Comparison of ENCODE assay signal across 35 cellular contexts in the genomic region with DNA sequence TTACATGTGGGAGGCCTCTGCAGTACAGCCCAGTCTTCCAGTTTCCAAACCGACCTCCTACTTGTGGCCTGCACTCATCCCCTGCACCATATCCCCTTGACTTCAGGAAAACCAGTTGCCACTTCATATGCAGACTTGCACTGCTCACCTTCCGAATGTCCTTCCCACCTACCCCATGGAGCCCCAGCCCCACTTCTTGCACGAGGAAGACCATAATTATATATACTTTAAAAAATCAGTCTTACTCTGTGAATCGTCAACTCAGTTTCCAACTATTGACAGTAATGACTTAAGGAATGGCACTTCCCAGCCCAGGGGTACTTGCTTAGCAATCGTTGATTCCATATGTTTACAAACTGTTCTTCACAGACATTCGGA.
"Had no signal": no experiment of that assay in that cellular context is flagged by ENCODE, and none has a peak within 500 bp of the region (broad histone marks: within the 10 kb centered on the region; RNA-seq: fewer than 3 reads in every experiment).

No MANE protein-coding gene starts in this region.

- H3K4me1 ChIP-seq: ascending aorta had no signal

- H3K36me3 ChIP-seq: ascending aorta, cardiac muscle cell had no signal

- H3K27me3 Mint-ChIP-seq: activated B cell treated with CpG ODN at 0.5 μM for 24 hours; activated naive CD4-positive, alpha-beta T cell treated with anti-CD3 and anti-CD28 coated beads, Interleukin-2, amount 50 U/mL, for 24 hours; activated naive CD8-positive, alpha-beta T cell treated with anti-CD3 and anti-CD28 coated beads, Interleukin-2, amount 50 U/mL, for 24 hours; activated T-cell treated with anti-CD3 and anti-CD28 coated beads, Interleukin-2, amount 50 U/mL, for 24 hours had no signal

- H3K9me3 ChIP-seq: ascending aorta had no signal

- H3K9me3 Mint-ChIP-seq: activated B cell treated with CpG ODN at 0.5 μM for 24 hours; activated CD4-positive, alpha-beta memory T cell treated with anti-CD3 and anti-CD28 coated beads, Interleukin-2, amount 10 ng/mL, durations not matched to agents 7 days and 5 days; activated CD4-positive, alpha-beta T cell treated with anti-CD3 and anti-CD28 coated beads, Interleukin-2, amount 10 ng/mL, durations not matched to agents 7 days and 5 days; activated naive CD4-positive, alpha-beta T cell treated with anti-CD3 and anti-CD28 coated beads, Interleukin-2, amount 10 ng/mL, durations not matched to agents 7 days and 5 days; activated naive CD4-positive, alpha-beta T cell treated with anti-CD3 and anti-CD28 coated beads, Interleukin-2, amount 50 U/mL, for 24 hours; activated naive CD8-positive, alpha-beta T cell treated with anti-CD3 and anti-CD28 coated beads, Interleukin-2, amount 10 ng/mL, durations not matched to agents 7 days and 5 days; activated naive CD8-positive, alpha-beta T cell treated with anti-CD3 and anti-CD28 coated beads, Interleukin-2, amount 50 U/mL, for 24 hours; activated T-cell treated with anti-CD3 and anti-CD28 coated beads, Interleukin-2, amount 50 U/mL, for 24 hours; activated T-helper 2 cell treated with anti-CD3 and anti-CD28 coated beads, Interferon-gamma antibody, Interleukin-2, Interleukin-4, amounts not matched to agents 10 μg/mL and 5 μg/mL and 100 μg/mL, durations not matched to agents 14 hours and 24 hours and 36 hours; central memory CD8-positive, alpha-beta T cell; T-helper 1 cell treated with Interleukin-12 subunit alpha and Interleukin-12 subunit beta and Interleukin-4 antibody, amounts not matched to agents 30 μg/mL and 1 μg/mL, for 36 hours; T-helper 2 cell treated with Interferon-gamma antibody and Interleukin-4, amounts not matched to agents 5 μg/mL and 100 μg/mL, for 36 hours had no signal

- H3K27ac ChIP-seq: ascending aorta, cardiac muscle cell, VCaP had no signal

- H3K27ac Mint-ChIP-seq: activated B cell treated with CpG ODN at 0.5 μM for 24 hours; activated CD4-positive, alpha-beta memory T cell treated with anti-CD3 and anti-CD28 coated beads, Interleukin-2, amount 10 ng/mL, durations not matched to agents 7 days and 5 days; activated CD4-positive, alpha-beta T cell treated with anti-CD3 and anti-CD28 coated beads, Interleukin-2, amount 10 ng/mL, durations not matched to agents 7 days and 5 days; activated CD8-positive, alpha-beta memory T cell treated with anti-CD3 and anti-CD28 coated beads, Interleukin-2, amount 10 ng/mL, durations not matched to agents 7 days and 5 days; activated CD8-positive, alpha-beta T cell treated with anti-CD3 and anti-CD28 coated beads, Interleukin-2, amount 10 ng/mL, durations not matched to agents 7 days and 5 days; activated naive CD4-positive, alpha-beta T cell treated with anti-CD3 and anti-CD28 coated beads, Interleukin-2, amount 10 ng/mL, durations not matched to agents 7 days and 5 days; activated naive CD4-positive, alpha-beta T cell treated with anti-CD3 and anti-CD28 coated beads, Interleukin-2, amount 50 U/mL, for 24 hours; activated naive CD8-positive, alpha-beta T cell; activated naive CD8-positive, alpha-beta T cell treated with anti-CD3 and anti-CD28 coated beads, Interleukin-2, amount 10 ng/mL, durations not matched to agents 7 days and 5 days; activated naive CD8-positive, alpha-beta T cell treated with anti-CD3 and anti-CD28 coated beads, Interleukin-2, amount 50 U/mL, for 24 hours; activated T-cell treated with anti-CD3 and anti-CD28 coated beads, Interleukin-2, amount 50 U/mL, for 24 hours; activated T-helper 2 cell treated with anti-CD3 and anti-CD28 coated beads, Interferon-gamma antibody, Interleukin-2, Interleukin-4, amounts not matched to agents 10 μg/mL and 5 μg/mL and 100 μg/mL, durations not matched to agents 14 hours and 24 hours and 36 hours; brain; T-helper 1 cell treated with Interleukin-12 subunit alpha and Interleukin-12 subunit beta and Interleukin-4 antibody, amounts not matched to agents 30 μg/mL and 1 μg/mL, for 36 hours; T-helper 2 cell treated with Interferon-gamma antibody and Interleukin-4, amounts not matched to agents 5 μg/mL and 100 μg/mL, for 36 hours had no signal

- H3K4me3 Mint-ChIP-seq: activated B cell treated with CpG ODN at 0.5 μM for 24 hours; activated CD4-positive, alpha-beta memory T cell treated with anti-CD3 and anti-CD28 coated beads, Interleukin-2, amount 10 ng/mL, durations not matched to agents 7 days and 5 days; activated CD4-positive, alpha-beta T cell treated with anti-CD3 and anti-CD28 coated beads, Interleukin-2, amount 10 ng/mL, durations not matched to agents 7 days and 5 days; activated CD8-positive, alpha-beta memory T cell treated with anti-CD3 and anti-CD28 coated beads, Interleukin-2, amount 10 ng/mL, durations not matched to agents 7 days and 5 days; activated CD8-positive, alpha-beta T cell treated with anti-CD3 and anti-CD28 coated beads, Interleukin-2, amount 10 ng/mL, durations not matched to agents 7 days and 5 days; activated naive CD4-positive, alpha-beta T cell treated with anti-CD3 and anti-CD28 coated beads, Interleukin-2, amount 10 ng/mL, durations not matched to agents 7 days and 5 days; activated naive CD4-positive, alpha-beta T cell treated with anti-CD3 and anti-CD28 coated beads, Interleukin-2, amount 50 U/mL, for 24 hours; activated naive CD8-positive, alpha-beta T cell; activated naive CD8-positive, alpha-beta T cell treated with anti-CD3 and anti-CD28 coated beads, Interleukin-2, amount 10 ng/mL, durations not matched to agents 7 days and 5 days; activated naive CD8-positive, alpha-beta T cell treated with anti-CD3 and anti-CD28 coated beads, Interleukin-2, amount 50 U/mL, for 24 hours; activated T-cell treated with anti-CD3 and anti-CD28 coated beads, Interleukin-2, amount 50 U/mL, for 24 hours; brain; central memory CD8-positive, alpha-beta T cell; T-helper 1 cell treated with Interleukin-12 subunit alpha and Interleukin-12 subunit beta and Interleukin-4 antibody, amounts not matched to agents 30 μg/mL and 1 μg/mL, for 36 hours; T-helper 2 cell treated with Interferon-gamma antibody and Interleukin-4, amounts not matched to agents 5 μg/mL and 100 μg/mL, for 36 hours had no signal

- H3K4me3 ChIP-seq: ascending aorta, cardiac muscle cell had no signal

- ATAC-seq: activated CD8-positive, alpha-beta memory T cell treated with anti-CD3 and anti-CD28 coated beads, Interleukin-2, amount 10 ng/mL, durations not matched to agents 7 days and 5 days; activated CD8-positive, alpha-beta T cell treated with anti-CD3 and anti-CD28 coated beads, Interleukin-2, amount 10 ng/mL, durations not matched to agents 7 days and 5 days; activated naive CD8-positive, alpha-beta T cell treated with anti-CD3 and anti-CD28 coated beads, Interleukin-2, amount 50 U/mL, for 24 hours had no signal

- H3K36me3 Mint-ChIP-seq: activated CD8-positive, alpha-beta memory T cell treated with anti-CD3 and anti-CD28 coated beads, Interleukin-2, amount 10 ng/mL, durations not matched to agents 7 days and 5 days; activated naive CD4-positive, alpha-beta T cell treated with anti-CD3 and anti-CD28 coated beads, Interleukin-2, amount 10 ng/mL, durations not matched to agents 7 days and 5 days; activated naive CD4-positive, alpha-beta T cell treated with anti-CD3 and anti-CD28 coated beads, Interleukin-2, amount 50 U/mL, for 24 hours; activated naive CD8-positive, alpha-beta T cell; activated naive CD8-positive, alpha-beta T cell treated with anti-CD3 and anti-CD28 coated beads, Interleukin-2, amount 10 ng/mL, durations not matched to agents 7 days and 5 days; brain had no signal

- H3K4me1 Mint-ChIP-seq: activated CD4-positive, alpha-beta memory T cell treated with anti-CD3 and anti-CD28 coated beads, Interleukin-2, amount 10 ng/mL, durations not matched to agents 7 days and 5 days; activated CD4-positive, alpha-beta T cell treated with anti-CD3 and anti-CD28 coated beads, Interleukin-2, amount 10 ng/mL, durations not matched to agents 7 days and 5 days; activated CD8-positive, alpha-beta memory T cell treated with anti-CD3 and anti-CD28 coated beads, Interleukin-2, amount 10 ng/mL, durations not matched to agents 7 days and 5 days; activated naive CD4-positive, alpha-beta T cell treated with anti-CD3 and anti-CD28 coated beads, Interleukin-2, amount 10 ng/mL, durations not matched to agents 7 days and 5 days; activated naive CD4-positive, alpha-beta T cell treated with anti-CD3 and anti-CD28 coated beads, Interleukin-2, amount 50 U/mL, for 24 hours; activated naive CD8-positive, alpha-beta T cell treated with anti-CD3 and anti-CD28 coated beads, Interleukin-2, amount 10 ng/mL, durations not matched to agents 7 days and 5 days; activated naive CD8-positive, alpha-beta T cell treated with anti-CD3 and anti-CD28 coated beads, Interleukin-2, amount 50 U/mL, for 24 hours; central memory CD8-positive, alpha-beta T cell had no signal

- H3K27me3 ChIP-seq: ascending aorta, cardiac muscle cell had no signal

- DNase-seq: activated B cell treated with CpG ODN at 0.5 μM for 24 hours; activated CD4-positive, alpha-beta memory T cell treated with anti-CD3 and anti-CD28 coated beads, Interleukin-2, amount 10 ng/mL, durations not matched to agents 7 days and 5 days; activated CD4-positive, alpha-beta T cell treated with anti-CD3 and anti-CD28 coated beads for 48 hours; activated CD4-positive, alpha-beta T cell treated with anti-CD3 and anti-CD28 coated beads, Interleukin-2, amount 10 ng/mL, durations not matched to agents 7 days and 5 days; activated CD4-positive, alpha-beta T cell treated with anti-CD3 and anti-CD28 coated beads, Interleukin-2, amount 50 U/mL, for 48 hours; activated CD4-positive, CD25-positive, alpha-beta regulatory T cell treated with anti-CD3 and anti-CD28 coated beads, Interleukin-2, amount 50 U/mL, for 72 hours; activated CD8-positive, alpha-beta memory T cell treated with anti-CD3 and anti-CD28 coated beads for 24 hours; activated CD8-positive, alpha-beta memory T cell treated with anti-CD3 and anti-CD28 coated beads, Interleukin-2, amount 10 ng/mL, durations not matched to agents 7 days and 5 days; activated CD8-positive, alpha-beta memory T cell treated with anti-CD3 and anti-CD28 coated beads, Interleukin-2, amount 50 U/mL, for 48 hours; activated CD8-positive, alpha-beta T cell treated with anti-CD3 and anti-CD28 coated beads, Interleukin-2, amount 10 ng/mL, durations not matched to agents 7 days and 5 days; activated effector memory CD4-positive, alpha-beta T cell treated with Interleukin-2 at 50 U/mL for 16 hours; activated gamma-delta T cell; activated naive CD4-positive, alpha-beta T cell treated with anti-CD3 and anti-CD28 coated beads, Interleukin-2, amount 10 ng/mL, durations not matched to agents 7 days and 5 days; activated naive CD4-positive, alpha-beta T cell treated with Interleukin-2 at 50 U/mL for 16 hours; activated naive CD8-positive, alpha-beta T cell treated with anti-CD3 and anti-CD28 coated beads, Interleukin-2, amount 10 ng/mL, durations not matched to agents 7 days and 5 days; activated naive CD8-positive, alpha-beta T cell treated with anti-CD3 and anti-CD28 coated beads, Interleukin-2, amount 50 U/mL, for 24 hours; activated T-cell treated with anti-CD3 and anti-CD28 coated beads, Interleukin-2, amount 50 U/mL, for 24 hours; activated T-cell treated with anti-CD3 and anti-CD28 coated beads, Interleukin-2, amount 50 U/mL, for 48 hours; amygdala; anterior cingulate cortex; caudate nucleus; cerebellar nuclear complex; T-helper 1 cell; T-helper 2 cell; T-helper 9 cell had no signal
